ENCODE assay signal across 8 cellular contexts in genomic region chr7:6448943-6449543, GRCh38. TPM values are rescaled to one million over a fixed set of nuclear protein-coding genes. Genes with fewer than 3 reads are reported as not detected.
DNase-seq lines count a peak whose midpoint lies in the region; ATAC-seq and TF ChIP-seq lines count a peak whose summit lies in the region.

No MANE protein-coding gene starts in this region.

- H3K9me3 Mint-ChIP-seq in CD14-positive monocyte (no peaks in the 10 kb centered on the region), nephron (no peaks in the 10 kb centered on the region)
- no peaks in the 10 kb centered on the region for H3K9me3 Mint-ChIP-seq in central memory CD8-positive, alpha-beta T cell

- TF ChIP-seq CTCF in CD14-positive monocyte (IDR thresholded peaks at IDR 0.05) (no peak), LNCaP clone FGC (IDR thresholded peaks at IDR 0.05; ENCODE audit: control insufficient read depth, extremely low read depth, insufficient read depth) (no peak), nephron (IDR thresholded peaks at IDR 0.05; ENCODE audit: unreplicated experiment in 3 of 3) (no peak)

- ATAC-seq in central memory CD8-positive, alpha-beta T cell (replicated peaks; ENCODE audit: extremely low read depth, poor library complexity, severe bottlenecking): no peak
- ATAC-seq in HG03565 (IDR thresholded peaks at IDR 0.05; ENCODE audit: unreplicated experiment): no peak
- no peak for ATAC-seq in GM19455 (IDR thresholded peaks at IDR 0.05; ENCODE audit: unreplicated experiment)
- no peak for ATAC-seq in Right ventricle myocardium superior (ENCODE audit: poor library complexity)

- intact Hi-C loops in CD14-positive monocyte (cut with micrococcal nuclease) (no loop called here), Right ventricle myocardium superior (cut with DNase I) (no loop called here)

- peak overlapping the region; percentile 89 for H3K4me3 ChIP-seq in LNCaP clone FGC (ENCODE audit: low read depth, low read length)

- DNase-seq in CD14-positive monocyte (ENCODE audit: low spot score): no peak
- no peak for DNase-seq in LNCaP clone FGC (ENCODE audit: low read depth)
- no peak for DNase-seq in central memory CD8-positive, alpha-beta T cell (ENCODE audit: low spot score in 2 of 2)
- DNase-seq in NCI-H1694 treated with DMSO at 0.1 percent for 48 hours (lab: John Stamatoyannopoulos, UW): no peak
- DNase-seq in Right ventricle myocardium superior: no peak

- H3K4me1 Mint-ChIP-seq in CD14-positive monocyte (peaks cover 39% of the 10 kb centered on the region), nephron (peaks cover 15% of the 10 kb centered on the region)
- peaks cover 25% of the 10 kb centered on the region for H3K4me1 Mint-ChIP-seq in central memory CD8-positive, alpha-beta T cell

- peaks cover 0 to 4% (median 4%) of the 10 kb centered on the region in 3 donors for H3K27me3 Mint-ChIP-seq in CD14-positive monocyte (ENCODE audit: low read depth in 3 of 3)
- no peaks in the 10 kb centered on the region for H3K27me3 Mint-ChIP-seq in central memory CD8-positive, alpha-beta T cell
- H3K27me3 Mint-ChIP-seq in nephron (ENCODE audit: low read depth): peaks cover 5% of the 10 kb centered on the region

- H3K4me3 Mint-ChIP-seq in CD14-positive monocyte: no peak overlapping the region
- H3K4me3 Mint-ChIP-seq in central memory CD8-positive, alpha-beta T cell: peak overlapping the region; percentile 95
- H3K4me3 Mint-ChIP-seq in nephron: peak overlapping the region; percentile 75 to 83 (median 81)

- H3K36me3 Mint-ChIP-seq in CD14-positive monocyte (peaks cover 19 to 21% of the 10 kb centered on the region in 2 donors), nephron (ENCODE audit: low read depth) (peaks cover 13% of the 10 kb centered on the region)
- H3K36me3 Mint-ChIP-seq in central memory CD8-positive, alpha-beta T cell (ENCODE audit: insufficient read depth): peaks cover 27% of the 10 kb centered on the region

- H3K27ac Mint-ChIP-seq in CD14-positive monocyte (peak overlapping the region; percentile 64 to 98 (median 95)), nephron (no peak overlapping the region)
- peak overlapping the region; percentile 98 for H3K27ac Mint-ChIP-seq in central memory CD8-positive, alpha-beta T cell (ENCODE audit: low read depth)

RNA-seq across cellular contexts. Expression of gene DAGLB, which starts 1.3 kb away (rescaled TPM):
- polyA plus RNA-seq in CD14-positive monocyte: 10 to 100 TPM; 15.2 to 16.4 TPM
- total RNA-seq in Right ventricle myocardium superior: 8.1 TPM

RNA-seq across cellular contexts. Expression of gene KDELR2, which starts 34.9 kb away (rescaled TPM):
- polyA plus RNA-seq in CD14-positive monocyte: 100 to 1,000 TPM in 1 of 2 donors, 10 to 100 TPM in 1; 91.7 to 103 TPM
- 41.3 TPM for total RNA-seq in Right ventricle myocardium superior

Comparison
In these comparisons a context has a peak if more than half of its experiments do, and no peak if none do; other contexts are left out.
1. H3K27ac Mint-ChIP-seq: peak in CD14-positive monocyte (7 of 7) and central memory CD8-positive, alpha-beta T cell (single experiment); none in nephron (0 of 3).
2. H3K4me3 Mint-ChIP-seq: peak in central memory CD8-positive, alpha-beta T cell (single experiment) and nephron (3 of 3); none in CD14-positive monocyte (0 of 2).